Comparison of ENCODE assay signal across 8 cellular contexts in the genomic region with DNA sequence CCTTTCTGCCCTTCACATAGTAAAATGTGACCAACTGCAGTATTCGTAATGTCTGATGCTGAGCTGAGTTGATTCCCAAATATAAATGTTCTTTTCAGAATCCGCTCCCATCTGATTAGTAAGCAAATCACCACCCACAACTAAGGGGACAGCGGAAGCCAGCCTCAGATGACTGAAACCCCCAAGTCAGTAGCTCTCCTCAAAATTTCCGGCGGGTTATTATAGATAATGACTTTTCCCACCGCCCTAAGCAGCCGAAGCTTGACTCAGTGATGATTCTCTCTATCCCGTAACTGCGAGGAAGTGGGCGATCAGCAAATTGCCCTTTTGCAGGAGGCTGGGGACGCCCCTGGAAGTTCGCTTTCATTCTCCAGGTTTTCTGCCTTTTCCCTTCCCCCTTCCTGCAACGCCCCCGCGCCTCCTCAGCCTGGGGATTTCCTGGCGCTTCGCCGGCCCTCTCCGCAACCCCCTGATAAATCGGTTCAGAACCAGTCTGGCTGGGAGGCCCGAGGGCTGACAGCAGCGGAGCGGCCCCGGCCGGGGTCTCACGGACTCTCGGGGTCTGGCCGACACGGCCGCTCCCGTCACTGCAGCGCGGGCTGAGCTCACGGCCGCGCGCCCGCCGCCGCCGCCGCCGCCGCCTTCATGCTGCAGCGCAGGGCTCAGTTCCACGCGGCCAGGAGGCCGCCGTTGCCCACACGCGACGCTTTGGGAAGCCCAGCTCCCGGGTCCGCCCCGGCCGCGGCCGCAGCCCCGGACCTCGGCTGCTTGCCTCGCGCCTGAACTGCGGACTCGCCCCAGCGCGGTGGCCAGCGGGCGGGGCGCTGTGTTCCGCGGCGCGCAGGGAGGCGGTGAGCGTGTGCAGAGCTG. TPM values are rescaled to one million over a fixed set of nuclear protein-coding genes. Genes with fewer than 3 reads are reported as not detected.
DNase-seq lines count a peak whose midpoint lies in the region; ATAC-seq and TF ChIP-seq lines count a peak whose summit lies in the region.

TSS of gene LRFN5 (plus strand) at position 628 of the 870 bp plus-strand sequence.

- no peaks in the 10 kb centered on the region for H3K9me2 ChIP-seq in OCI-LY7 (ENCODE audit: insufficient read depth, low read length)

- peaks cover 57 to 63% of the 10 kb centered on the region in 2 donors for H3K27me3 Mint-ChIP-seq in effector memory CD8-positive, alpha-beta T cell
- H3K27me3 Mint-ChIP-seq in type B pancreatic cell, result peaks cover 85% of the 10 kb centered on the region

- peak within 1 kb of the TSS; percentile 91 for H3K9ac ChIP-seq in mesenchymal stem cell (ENCODE audit: low read length)

- DNase-seq in A673 (ENCODE audit: low spot score) (peak; percentile 82), OCI-LY7 (ENCODE audit: low spot score) (no peak), mesenchymal stem cell (peak; percentile 78), type B pancreatic cell (ENCODE audit: extremely low spot score, unreplicated experiment) (peak; percentile 74), NCI-H2227 (lab: John Stamatoyannopoulos, UW; ENCODE audit: unreplicated experiment) (no peak)
- DNase-seq in effector memory CD8-positive, alpha-beta T cell, result no peak

- H3K27me3 ChIP-seq in A673 (replicated peaks; ENCODE audit: insufficient read depth, low read depth, low read length, poor library complexity) (no peaks in the 10 kb centered on the region), mesenchymal stem cell (ENCODE audit: control insufficient read depth in 1 of 2, insufficient read depth in 1 of 2, low read length in 2 of 2) (peaks cover 0 to 20% of the 10 kb centered on the region in 2 experiments)

- peak within 1 kb of the TSS; percentile 72 to 96 for H3K18ac ChIP-seq in mesenchymal stem cell (ENCODE audit: low read depth in 1 of 2, low read length in 2 of 2)

- no peak within 1 kb of the TSS for H4K8ac ChIP-seq in mesenchymal stem cell (ENCODE audit: low read length)

- BruUV-seq in A673 (replicated peaks; lab: Mats Ljungman, UMichigan) (no TSS peak), OCI-LY7 (replicated peaks; lab: Mats Ljungman, UMichigan) (no TSS peak)

- no peak within 1 kb of the TSS for H3K27ac Mint-ChIP-seq in effector memory CD8-positive, alpha-beta T cell
- H3K27ac Mint-ChIP-seq in type B pancreatic cell, result peak within 1 kb of the TSS; percentile 52

- intact Hi-C loops in A673 (cut with micrococcal nuclease; ENCODE audit: unreplicated experiment) (loop anchor here (5.0 to 10.0 kb wide), 5 partner anchors 61 to 1192 kb away; no protein-coding TSS in a partner anchor), OCI-LY7 (cut with micrococcal nuclease; ENCODE audit: unreplicated experiment) (no loop called here)

- peak; percentile 54 for ATAC-seq in GM19438 (IDR thresholded peaks at IDR 0.05; ENCODE audit: low read depth, unreplicated experiment)
- no peak for ATAC-seq in effector memory CD8-positive, alpha-beta T cell (replicated peaks)
- ATAC-seq in GM21717 (IDR thresholded peaks at IDR 0.05; ENCODE audit: unreplicated experiment), result no peak

- peak within 1 kb of the TSS; percentile 96 for H2BK120ac ChIP-seq in mesenchymal stem cell (ENCODE audit: low read depth, low read length)

- H3K4me2 ChIP-seq in OCI-LY7 (ENCODE audit: low read length), result peak within 1 kb of the TSS; percentile 3; the same call in 1 of the 2 replicates
- peak within 1 kb of the TSS; percentile 100 for H3K4me2 ChIP-seq in mesenchymal stem cell (ENCODE audit: low read length, poor library complexity, severe bottlenecking)

- no peak within 1 kb of the TSS for H2AFZ ChIP-seq in OCI-LY7 (ENCODE audit: low read length)
- peak within 1 kb of the TSS; percentile 83 for H2AFZ ChIP-seq in mesenchymal stem cell (ENCODE audit: low read depth, low read length)

- H2AK5ac ChIP-seq in mesenchymal stem cell (ENCODE audit: low read length, severe bottlenecking), result no peak within 1 kb of the TSS

- H3K9me3 ChIP-seq in A673 (ENCODE audit: low read depth, low read length, poor library complexity, severe bottlenecking), result no peaks in the 10 kb centered on the region
- H3K9me3 ChIP-seq in OCI-LY7 (ENCODE audit: low read length), result no peaks in the 10 kb centered on the region
- no peaks in the 10 kb centered on the region for H3K9me3 ChIP-seq in mesenchymal stem cell (ENCODE audit: control insufficient read depth, low read length)

- peak within 1 kb of the TSS in 1 of 2 experiments; percentile 68 for H3K4ac ChIP-seq in mesenchymal stem cell (ENCODE audit: low read depth in 1 of 2, low read length in 2 of 2)

- H3K9me3 Mint-ChIP-seq in effector memory CD8-positive, alpha-beta T cell, result peaks cover 0 to 1% of the 10 kb centered on the region in 2 donors
- no peaks in the 10 kb centered on the region for H3K9me3 Mint-ChIP-seq in type B pancreatic cell

- no peaks in the 10 kb centered on the region for H3K79me2 ChIP-seq in OCI-LY7 (ENCODE audit: insufficient read depth, low read depth, low read length)

- H3K27ac ChIP-seq in A673 (ENCODE audit: low read depth, low read length, poor library complexity, severe bottlenecking) (peak within 1 kb of the TSS; percentile 84), OCI-LY7 (ENCODE audit: low read depth, low read length, poor library complexity, severe bottlenecking) (no peak within 1 kb of the TSS), mesenchymal stem cell (ENCODE audit: low read length, poor library complexity, severe bottlenecking) (peak within 1 kb of the TSS; percentile 90)

- POLR2A ChIA-PET in A673 (lab: Charles Lee; ENCODE audit: low non-redundant PET), result interaction anchor here (1.0 kb wide), 1 partner anchor 200 kb away, joined by 6 read pairs; no protein-coding TSS in a partner anchor
- POLR2A ChIA-PET in OCI-LY7 (lab: Charles Lee), result no interaction called here

- peaks cover 18% of the 10 kb centered on the region for H3K79me1 ChIP-seq in mesenchymal stem cell (replicated peaks; ENCODE audit: low read length, poor library complexity, severe bottlenecking)

- H3K23ac ChIP-seq in mesenchymal stem cell (ENCODE audit: low read length in 2 of 2), result peak within 1 kb of the TSS in 1 of 2 experiments; percentile 77

- WGBS in mesenchymal stem cell, result under 1% methylated on average over 51 of the region's 75 CpGs

- H3K4me1 ChIP-seq in A673 (ENCODE audit: insufficient read depth, low read length, poor library complexity, severe bottlenecking) (peaks cover 10% of the 10 kb centered on the region), OCI-LY7 (ENCODE audit: insufficient read depth, low read length, poor library complexity, severe bottlenecking) (no peaks in the 10 kb centered on the region), mesenchymal stem cell (ENCODE audit: control insufficient read depth, insufficient read depth, low read depth, low read length) (peaks cover 9% of the 10 kb centered on the region)

- peak within 1 kb of the TSS in 1 of 2 experiments; percentile 87 for H3K14ac ChIP-seq in mesenchymal stem cell (ENCODE audit: low read length in 2 of 2)

- H3K36me3 Mint-ChIP-seq in effector memory CD8-positive, alpha-beta T cell (ENCODE audit: insufficient read depth), result no peaks in the 10 kb centered on the region
- H3K36me3 Mint-ChIP-seq in type B pancreatic cell, result no peaks in the 10 kb centered on the region

- H3K36me3 ChIP-seq in A673 (ENCODE audit: insufficient read depth, low read length, poor library complexity, severe bottlenecking), result no peaks in the 10 kb centered on the region
- H3K36me3 ChIP-seq in OCI-LY7 (ENCODE audit: insufficient read depth, low read length), result no peaks in the 10 kb centered on the region
- H3K36me3 ChIP-seq in mesenchymal stem cell (ENCODE audit: control insufficient read depth in 1 of 2, insufficient read depth in 2 of 2, low read depth in 1 of 2, low read length in 2 of 2), result no peaks in the 10 kb centered on the region

- peak within 1 kb of the TSS; percentile 57 to 59 for H3K4me3 Mint-ChIP-seq in effector memory CD8-positive, alpha-beta T cell
- H3K4me3 Mint-ChIP-seq in type B pancreatic cell, result peak within 1 kb of the TSS; percentile 94

- peak within 1 kb of the TSS; percentile 65 for H4K91ac ChIP-seq in mesenchymal stem cell (ENCODE audit: low read length)

- H4K20me1 ChIP-seq in OCI-LY7 (ENCODE audit: insufficient read depth, low read length), result no peaks in the 10 kb centered on the region

- H3K4me3 ChIP-seq in A673 (ENCODE audit: low read depth, low read length, poor library complexity, severe bottlenecking), result peak within 1 kb of the TSS; percentile 79
- no peak within 1 kb of the TSS for H3K4me3 ChIP-seq in OCI-LY7 (ENCODE audit: low read depth, low read length, poor library complexity, severe bottlenecking)
- H3K4me3 ChIP-seq in mesenchymal stem cell (ENCODE audit: insufficient read depth in 1 of 2, low read depth in 1 of 2, low read length in 2 of 2), result peak within 1 kb of the TSS; percentile 77 to 85

- CTCF ChIA-PET in A673 (lab: Charles Lee), result interaction anchor here (0.6 to 1.1 kb wide), 2 partner anchors 33 to 36 kb away, joined by 3 to 4 read pairs; no protein-coding TSS in a partner anchor
- CTCF ChIA-PET in OCI-LY7 (lab: Charles Lee; ENCODE audit: unreplicated experiment), result no interaction called here

- H2BK5ac ChIP-seq in mesenchymal stem cell (ENCODE audit: low read depth, low read length, poor library complexity, severe bottlenecking), result no peak within 1 kb of the TSS

- H3K4me1 Mint-ChIP-seq in effector memory CD8-positive, alpha-beta T cell (ENCODE audit: low read depth in 2 of 2), result peaks cover 7 to 13% of the 10 kb centered on the region in 2 donors
- peaks cover 35% of the 10 kb centered on the region for H3K4me1 Mint-ChIP-seq in type B pancreatic cell (ENCODE audit: unreplicated experiment)

- H2BK12ac ChIP-seq in mesenchymal stem cell (ENCODE audit: low read length in 2 of 2), result peak within 1 kb of the TSS; percentile 62 to 88

- TF ChIP-seq CTCF in A673 (conservative IDR thresholded peaks at IDR 0.05; ENCODE audit: low read depth, low read length), result no peak
- TF ChIP-seq CTCF in OCI-LY7 (conservative IDR thresholded peaks at IDR 0.05; ENCODE audit: low read length), result no peak
- no peak for TF ChIP-seq CTCF in type B pancreatic cell (conservative IDR thresholded peaks at IDR 0.05)

- peak within 1 kb of the TSS; percentile 89 for H2BK15ac ChIP-seq in mesenchymal stem cell (ENCODE audit: low read depth, poor library complexity, severe bottlenecking)

RNA-seq across cellular contexts. Expression of gene LRFN5, which starts in this region (rescaled TPM):
- total RNA-seq in A673 (2021) (43.0 and 51.3 TPM in 2 replicates), OCI-LY7 (2022) (not detected in 2 replicates), type B pancreatic cell (ENCODE audit: low replicate concordance) (1.3 and 4.6 TPM in 2 replicates)
- not detected in 2 replicates for total RNA-seq in OCI-LY7 (2014; rRNA removed; shearing (Covaris generic))
- 2.8 TPM for polyA plus RNA-seq in mesenchymal stem cell (2013, experiment 1 of 2)
- 2.8 TPM for polyA plus RNA-seq in mesenchymal stem cell (2013, experiment 2 of 2)

Comparison
In these comparisons a context has a peak if more than half of its experiments do, and no peak if none do; other contexts are left out.
1. DNase-seq: peak in A673 (single experiment), mesenchymal stem cell (single experiment) and type B pancreatic cell (single experiment); none in OCI-LY7 (single experiment), effector memory CD8-positive, alpha-beta T cell (0 of 3) and NCI-H2227 (single experiment).